In the genomic region with DNA sequence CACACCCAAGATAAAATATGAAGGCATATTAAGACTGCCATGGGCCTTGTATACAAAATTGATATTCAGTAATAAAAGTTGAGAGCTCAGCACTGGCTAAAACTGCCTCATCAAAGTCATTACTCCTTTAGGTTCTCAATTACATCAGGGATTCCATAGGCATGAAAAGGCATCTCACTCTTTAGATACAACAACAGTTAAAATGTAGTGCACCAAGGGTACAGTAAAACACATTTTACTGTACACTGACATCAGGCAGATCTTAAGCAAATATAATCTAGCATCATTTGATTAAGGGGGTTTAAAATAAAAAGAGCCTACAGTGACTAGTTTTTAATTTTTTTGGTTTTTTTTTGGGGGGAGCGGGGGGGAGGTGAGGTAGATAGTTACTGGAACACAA, we compare ENCODE assay signal across 21 cellular contexts.
A peak's percentile ranks its signal among the peaks of the same experiment; 100 is the strongest.
DNase-seq lines count a peak whose midpoint lies in the region; ATAC-seq and TF ChIP-seq lines count a peak whose summit lies in the region.
"Had no signal": no experiment of that assay in that cellular context is flagged by ENCODE, and none has a peak within 500 bp of the region (broad histone marks: within the 10 kb centered on the region; RNA-seq: fewer than 3 reads in every experiment).

No MANE protein-coding gene starts in this region.

- no peaks in the 10 kb centered on the region for H3K36me3 ChIP-seq in SK-N-MC (ENCODE audit: insufficient read depth, low read length)
- no peaks in the 10 kb centered on the region for H3K36me3 ChIP-seq in fibroblast of lung (ENCODE audit: control insufficient read depth, insufficient read depth, low read length)
- H3K36me3 ChIP-seq in heart right ventricle, result no peaks in the 10 kb centered on the region
- H3K36me3 ChIP-seq in MM.1S (replicated peaks; ENCODE audit: insufficient read depth, low read length), result no peaks in the 10 kb centered on the region
- H3K36me3 ChIP-seq: colonic mucosa had no signal

- no peak overlapping the region for H3K56ac ChIP-seq in H9 (ENCODE audit: insufficient read length, low read depth, low read length)

- no peak overlapping the region for H4K8ac ChIP-seq in H9 (replicated peaks; ENCODE audit: insufficient read length, low read depth, low read length)

- ATAC-seq in heart right ventricle, result no peak
- ATAC-seq: activated CD8-positive, alpha-beta memory T cell treated with anti-CD3 and anti-CD28 coated beads, Interleukin-2, amount 10 ng/mL, durations not matched to agents 7 days and 5 days had no signal

- H3K27me3 Mint-ChIP-seq in H9 (ENCODE audit: low read depth), result no peaks in the 10 kb centered on the region
- H3K27me3 Mint-ChIP-seq: activated CD8-positive, alpha-beta memory T cell treated with anti-CD3 and anti-CD28 coated beads, Interleukin-2, amount 10 ng/mL, durations not matched to agents 7 days and 5 days; brain had no signal

- H3K4me3 ChIP-seq in SK-N-MC, result no peak overlapping the region
- no peak overlapping the region for H3K4me3 ChIP-seq in fibroblast of lung (replicated peaks in 1 of 4; ENCODE audit: control extremely low read depth in 1 of 4, insufficient read depth in 1 of 4, low read depth in 3 of 4, low read length in 4 of 4)
- no peak overlapping the region for H3K4me3 ChIP-seq in heart right ventricle
- H3K4me3 ChIP-seq in MM.1S (ENCODE audit: low read length), result no peak overlapping the region
- H3K4me3 ChIP-seq: colonic mucosa had no signal

- H2BK120ac ChIP-seq in H9 (ENCODE audit: low read depth, low read length, poor library complexity, severe bottlenecking), result no peak overlapping the region

- no peak overlapping the region for H3K18ac ChIP-seq in H9 (ENCODE audit: insufficient read length, low read depth, low read length)

- DNase-seq in H9, result no peak
- DNase-seq in SK-N-MC (ENCODE audit: low read depth, low spot score), result no peak
- peak in 1 of 2 donors; percentile 33 for DNase-seq in fibroblast of lung (ENCODE audit: low read depth in 2 of 2)
- DNase-seq in heart right ventricle, result no peak
- DNase-seq in MM.1S, result no peak
- DNase-seq in activated T-cell treated with anti-CD3 and anti-CD28 coated beads, Interleukin-2, amount 50 U/mL, for 48 hours, result no peak
- no peak for DNase-seq in hippocampal formation (lab: John Stamatoyannopoulos, UW)
- DNase-seq: activated CD4-positive, alpha-beta T cell treated with anti-CD3 and anti-CD28 coated beads for 48 hours; activated CD8-positive, alpha-beta memory T cell treated with anti-CD3 and anti-CD28 coated beads, Interleukin-2, amount 10 ng/mL, durations not matched to agents 7 days and 5 days; colonic mucosa; immature natural killer cell; NCI-H1048; NCI-H1930; occipital lobe; RPMI8226; stimulated activated CD4-positive, alpha-beta T cell treated with anti-CD3 and anti-CD28 coated beads, Interleukin-12 subunit alpha, Interleukin-12 subunit beta, amount 100 ng/mL, for 4 hours; SW 1271 had no signal

- TF ChIP-seq CTCF in 22Rv1 (IDR thresholded peaks at IDR 0.05) (no peak), H9 (conservative IDR thresholded peaks at IDR 0.05) (no peak), fibroblast of lung (conservative IDR thresholded peaks at IDR 0.05 in 1 of 2, IDR thresholded peaks at IDR 0.05 in 1 of 2; ENCODE audit: low read depth in 1 of 2, low read length in 2 of 2) (no peak), heart right ventricle (IDR thresholded peaks at IDR 0.05) (no peak), MM.1S (IDR thresholded peaks at IDR 0.05; ENCODE audit: low read length) (no peak)

- no peak overlapping the region for H2BK20ac ChIP-seq in H9 (ENCODE audit: low read depth, low read length, poor library complexity, severe bottlenecking)

- H4K91ac ChIP-seq in H9 (ENCODE audit: insufficient read length, low read depth, low read length), result no peak overlapping the region

- no peaks in the 10 kb centered on the region for H3K23me2 ChIP-seq in H9 (ENCODE audit: insufficient read length, low read depth, low read length, poor library complexity, severe bottlenecking)

- H2BK12ac ChIP-seq in H9 (ENCODE audit: insufficient read length, low read depth, low read length), result no peak overlapping the region

- no peak overlapping the region for H3K4me3 Mint-ChIP-seq in H9
- H3K4me3 Mint-ChIP-seq: activated CD8-positive, alpha-beta memory T cell treated with anti-CD3 and anti-CD28 coated beads, Interleukin-2, amount 10 ng/mL, durations not matched to agents 7 days and 5 days; brain; immature natural killer cell had no signal

- no peaks in the 10 kb centered on the region for H3K4me1 ChIP-seq in H9 (ENCODE audit: insufficient read depth, low read length)
- H3K4me1 ChIP-seq in fibroblast of lung (ENCODE audit: control insufficient read depth, extremely low read depth, insufficient read depth, low read length), result peaks cover 9% of the 10 kb centered on the region
- H3K4me1 ChIP-seq in heart right ventricle, result peaks cover 0 to 42% (median 11%) of the 10 kb centered on the region in 9 donors
- H3K4me1 ChIP-seq in MM.1S (ENCODE audit: low read length), result no peaks in the 10 kb centered on the region
- H3K4me1 ChIP-seq: colonic mucosa had no signal

- no peaks in the 10 kb centered on the region for H3K9me2 ChIP-seq in MM.1S (replicated peaks; ENCODE audit: insufficient read depth, low read length)

- no peak overlapping the region for H3K23ac ChIP-seq in H9 (ENCODE audit: insufficient read length, low read depth, low read length)

- H3K4me1 Mint-ChIP-seq in H9, result peaks cover 5 to 19% of the 10 kb centered on the region in 2 experiments

- H3K27ac Mint-ChIP-seq in H9, result peak overlapping the region; percentile 10 to 28 (median 16); a peak in 3 of 7 replicates
- H3K27ac Mint-ChIP-seq: activated CD8-positive, alpha-beta memory T cell treated with anti-CD3 and anti-CD28 coated beads, Interleukin-2, amount 10 ng/mL, durations not matched to agents 7 days and 5 days had no signal

- H3K9ac ChIP-seq in H9 (ENCODE audit: extremely low read depth, insufficient read length, low read length) (no peak overlapping the region), SK-N-MC (ENCODE audit: insufficient read length) (no peak overlapping the region), fibroblast of lung (ENCODE audit: insufficient read depth, low read length) (no peak overlapping the region), MM.1S (ENCODE audit: low read length) (no peak overlapping the region)

- H3K9me3 ChIP-seq in H9 (ENCODE audit: control insufficient read depth, low read depth, low read length) (no peaks in the 10 kb centered on the region), SK-N-MC (ENCODE audit: low read depth, low read length) (no peaks in the 10 kb centered on the region), fibroblast of lung (ENCODE audit: control insufficient read depth, insufficient read depth, low read depth, low read length) (no peaks in the 10 kb centered on the region), heart right ventricle (no peaks in the 10 kb centered on the region), MM.1S (replicated peaks; ENCODE audit: insufficient read depth, low read length) (no peaks in the 10 kb centered on the region)
- H3K9me3 ChIP-seq: colonic mucosa had no signal

- no peak overlapping the region for H2BK15ac ChIP-seq in H9 (ENCODE audit: low read depth, low read length)

- no peak overlapping the region for H3K4ac ChIP-seq in H9 (ENCODE audit: low read depth, low read length)

- H4K20me1 ChIP-seq in H9 (ENCODE audit: control insufficient read depth, insufficient read depth, insufficient read length), result no peaks in the 10 kb centered on the region
- no peaks in the 10 kb centered on the region for H4K20me1 ChIP-seq in fibroblast of lung (ENCODE audit: control insufficient read depth, extremely low read depth, insufficient read depth, low read length)
- no peaks in the 10 kb centered on the region for H4K20me1 ChIP-seq in MM.1S (ENCODE audit: insufficient read depth, low read length)

- H3T11ph ChIP-seq in H9 (ENCODE audit: low read length), result no peak overlapping the region

- WGBS in H9 (ENCODE audit: extremely low coverage, insufficient read length, low lambda C conversion rate), result no CpG with 5 or more reads among the region's 1 CpG
- 53 to 97% methylated on average over 1 of the region's 1 CpG for WGBS in heart right ventricle, 2 donors

- intact Hi-C loops in heart right ventricle (cut with DNase I), result no loop called here

- H3K27me3 ChIP-seq in H9 (ENCODE audit: insufficient read depth, low read length) (no peaks in the 10 kb centered on the region), fibroblast of lung (ENCODE audit: control insufficient read depth, insufficient read depth, low read length) (no peaks in the 10 kb centered on the region), heart right ventricle (no peaks in the 10 kb centered on the region), MM.1S (replicated peaks; ENCODE audit: insufficient read depth, low read length) (no peaks in the 10 kb centered on the region)
- H3K27me3 ChIP-seq: colonic mucosa had no signal

- H2AFZ ChIP-seq in H9 (ENCODE audit: low read length) (no peak overlapping the region), fibroblast of lung (ENCODE audit: low read length) (no peak overlapping the region), MM.1S (ENCODE audit: low read length) (no peak overlapping the region)

- H3K79me2 ChIP-seq in H9 (ENCODE audit: insufficient read depth, low read length) (peaks cover 2% of the 10 kb centered on the region; the same call in 1 of the 2 replicates), fibroblast of lung (ENCODE audit: control insufficient read depth, insufficient read depth, low read length) (peaks cover 36% of the 10 kb centered on the region), MM.1S (ENCODE audit: low read length) (peaks cover 46% of the 10 kb centered on the region)

- H3K9me3 Mint-ChIP-seq in H9, result no peaks in the 10 kb centered on the region
- H3K9me3 Mint-ChIP-seq: brain, immature natural killer cell had no signal

- peak overlapping the region; percentile 97 for H3K27ac ChIP-seq in 22Rv1
- no peak overlapping the region for H3K27ac ChIP-seq in H9 (ENCODE audit: insufficient read length, low read depth, low read length)
- peak overlapping the region; percentile 48 for H3K27ac ChIP-seq in SK-N-MC
- H3K27ac ChIP-seq in fibroblast of lung (ENCODE audit: insufficient read depth, low read length), result peak overlapping the region; percentile 56
- no peak overlapping the region for H3K27ac ChIP-seq in heart right ventricle
- H3K27ac ChIP-seq in MM.1S (ENCODE audit: low read length), result no peak overlapping the region
- H3K27ac ChIP-seq: C4-2B, colonic mucosa, HL-60 had no signal

- no peak overlapping the region for H4K5ac ChIP-seq in H9 (ENCODE audit: insufficient read length, low read depth, low read length)

- no peaks in the 10 kb centered on the region for H3K79me1 ChIP-seq in H9 (ENCODE audit: insufficient read depth, low read depth, low read length, poor library complexity, severe bottlenecking)

- H2AK5ac ChIP-seq in H9 (ENCODE audit: insufficient read length, low read length), result no peak overlapping the region

- H3K4me2 ChIP-seq in H9 (ENCODE audit: insufficient read depth, insufficient read length, low read length), result no peak overlapping the region
- H3K4me2 ChIP-seq in fibroblast of lung (ENCODE audit: extremely low read depth, insufficient read depth, low read length), result no peak overlapping the region
- H3K4me2 ChIP-seq in MM.1S (ENCODE audit: low read depth, low read length), result no peak overlapping the region

- no peaks in the 10 kb centered on the region for H3F3A ChIP-seq in MM.1S (ENCODE audit: insufficient read depth, low read length)

- no peaks in the 10 kb centered on the region for H3K36me3 Mint-ChIP-seq in H9 (ENCODE audit: insufficient read depth in 1 of 3, low read depth in 3 of 3)
- H3K36me3 Mint-ChIP-seq: activated CD8-positive, alpha-beta memory T cell treated with anti-CD3 and anti-CD28 coated beads, Interleukin-2, amount 10 ng/mL, durations not matched to agents 7 days and 5 days; brain; immature natural killer cell had no signal

- H2BK5ac ChIP-seq in H9 (ENCODE audit: insufficient read length, low read length), result no peak overlapping the region

- H3K14ac ChIP-seq in H9 (ENCODE audit: insufficient read depth, low read length), result no peak overlapping the region

Comparison
In these comparisons a context has a peak if more than half of its experiments do, and no peak if none do; other contexts are left out.
1. H3K27ac ChIP-seq: peak in 22Rv1 (single experiment), SK-N-MC (single experiment) and fibroblast of lung (single experiment); none in H9 (single experiment), heart right ventricle (0 of 10) and MM.1S (single experiment).